10 cellular contexts compared by ENCODE assay signal in genomic region chr5:127040779-127041520, GRCh38. TPM values are rescaled to one million over a fixed set of nuclear protein-coding genes. Genes with fewer than 3 reads are reported as not detected.
DNase-seq lines count a peak whose midpoint lies in the region; TF ChIP-seq lines count a peak whose summit lies in the region.
"Had no signal": no experiment of that assay in that cellular context is flagged by ENCODE, and none has a peak within 500 bp of the region (broad histone marks: within the 10 kb centered on the region; RNA-seq: fewer than 3 reads in every experiment).

No MANE protein-coding gene starts in this region.

- no peaks in the 10 kb centered on the region for H3K27me3 Mint-ChIP-seq in CD8-positive, alpha-beta memory T cell

- no peak overlapping the region for H3K27ac Mint-ChIP-seq in CD8-positive, alpha-beta memory T cell

- no peaks in the 10 kb centered on the region for H4K20me1 ChIP-seq in BLaER1 treated with 17β-estradiol and CSF1 and Interleukin-3, amounts not matched to agents 10 nM and 100 nM

- H3K27ac ChIP-seq in BLaER1 treated with 17β-estradiol and CSF1 and Interleukin-3, amounts not matched to agents 10 nM and 100 nM = no peak overlapping the region
- no peak overlapping the region for H3K27ac ChIP-seq in brain microvascular endothelial cell
- no peak overlapping the region for H3K27ac ChIP-seq in CD8-positive, alpha-beta memory T cell (ENCODE audit: low read depth, low read length)
- H3K27ac ChIP-seq: SK-N-MC had no signal

- POLR2A ChIA-PET in CD8-positive, alpha-beta memory T cell (lab: Charles Lee) = no interaction called here

- H3K4me1 ChIP-seq in BLaER1 treated with 17β-estradiol and CSF1 and Interleukin-3, amounts not matched to agents 10 nM and 100 nM = peaks cover 9 to 31% (median 18%) of the 10 kb centered on the region in 10 experiments; a peak in 18 of 20 replicates
- no peaks in the 10 kb centered on the region for H3K4me1 ChIP-seq in CD8-positive, alpha-beta memory T cell (ENCODE audit: insufficient read depth, low read length)

- H3K9ac ChIP-seq in BLaER1 treated with 17β-estradiol and CSF1 and Interleukin-3, amounts not matched to agents 10 nM and 100 nM = no peak overlapping the region

- peak; percentile 91 to 97 for DNase-seq in NCI-H187 (lab: John Stamatoyannopoulos, UW)
- peak; percentile 28 for DNase-seq in brain microvascular endothelial cell
- peak; percentile 41 for DNase-seq in kidney epithelial cell (ENCODE audit: low read depth)
- no peak for DNase-seq in stimulated activated CD4-positive, alpha-beta T cell treated with anti-CD3 and anti-CD28 coated beads, Interleukin-12 subunit alpha, Interleukin-12 subunit beta, amount 100 ng/mL, for 4 hours
- no peak for DNase-seq in CD8-positive, alpha-beta memory T cell
- no peak for DNase-seq in OCI-M2 (lab: John Stamatoyannopoulos, UW; ENCODE audit: unreplicated experiment)
- DNase-seq in COR-L47 (lab: John Stamatoyannopoulos, UW) = no peak
- DNase-seq: stimulated activated CD4-positive, alpha-beta T cell treated with anti-CD3 and anti-CD28 coated beads, Interleukin-4, amount 100 ng/mL, for 24 hours had no signal

- H3K4me3 ChIP-seq in BLaER1 treated with 17β-estradiol and CSF1 and Interleukin-3, amounts not matched to agents 10 nM and 100 nM = no peak overlapping the region
- H3K4me3 ChIP-seq in brain microvascular endothelial cell (ENCODE audit: low read depth, low read length) = no peak overlapping the region
- no peak overlapping the region for H3K4me3 ChIP-seq in kidney epithelial cell (ENCODE audit: low read depth, low read length)
- no peak overlapping the region for H3K4me3 ChIP-seq in CD8-positive, alpha-beta memory T cell (ENCODE audit: low read length)
- H3K4me3 ChIP-seq: SK-N-MC had no signal

- TF ChIP-seq CTCF in brain microvascular endothelial cell (IDR thresholded peaks at IDR 0.05; ENCODE audit: low read depth, low read length, missing control alignments) = no peak
- no peak for TF ChIP-seq CTCF in kidney epithelial cell (IDR thresholded peaks at IDR 0.05; ENCODE audit: insufficient read depth, low read length, poor library complexity, severe bottlenecking)

- in situ Hi-C loops in brain microvascular endothelial cell (cut with HindIII; ENCODE audit: low pct_ligation_motif_present, low sequenced_read_pairs) = no loop called here

- H3K9me3 ChIP-seq in BLaER1 treated with 17β-estradiol and CSF1 and Interleukin-3, amounts not matched to agents 10 nM and 100 nM (replicated peaks in 1 of 11) = no peaks in the 10 kb centered on the region
- H3K9me3 ChIP-seq in CD8-positive, alpha-beta memory T cell (ENCODE audit: low read length) = no peaks in the 10 kb centered on the region

- CTCF ChIA-PET in CD8-positive, alpha-beta memory T cell (lab: Charles Lee) = interaction anchor here (1.2 kb wide), 1 partner anchor 21 kb away, joined by 3 read pairs; no protein-coding TSS in a partner anchor

- H3K4me2 ChIP-seq in BLaER1 treated with 17β-estradiol and CSF1 and Interleukin-3, amounts not matched to agents 10 nM and 100 nM = peak overlapping the region in 10 of 11 experiments; percentile 22 to 60 (median 38); a peak in 19 of 22 replicates

- no peaks in the 10 kb centered on the region for H3K36me3 ChIP-seq in BLaER1 treated with 17β-estradiol and CSF1 and Interleukin-3, amounts not matched to agents 10 nM and 100 nM
- H3K36me3 ChIP-seq in brain microvascular endothelial cell (replicated peaks) (no peaks in the 10 kb centered on the region), kidney epithelial cell (ENCODE audit: control insufficient read depth, insufficient read depth, low read length) (no peaks in the 10 kb centered on the region)
- H3K36me3 ChIP-seq in CD8-positive, alpha-beta memory T cell (ENCODE audit: insufficient read depth, low read length) = no peaks in the 10 kb centered on the region

- H3K36me3 Mint-ChIP-seq in CD8-positive, alpha-beta memory T cell = no peaks in the 10 kb centered on the region

- no peak overlapping the region for H3K4me3 Mint-ChIP-seq in CD8-positive, alpha-beta memory T cell

- no peaks in the 10 kb centered on the region for H3K27me3 ChIP-seq in BLaER1 treated with 17β-estradiol and CSF1 and Interleukin-3, amounts not matched to agents 10 nM and 100 nM
- H3K27me3 ChIP-seq in brain microvascular endothelial cell (replicated peaks) = no peaks in the 10 kb centered on the region
- H3K27me3 ChIP-seq in kidney epithelial cell (ENCODE audit: control insufficient read depth, insufficient read depth, low read length) = no peaks in the 10 kb centered on the region
- H3K27me3 ChIP-seq in CD8-positive, alpha-beta memory T cell (ENCODE audit: insufficient read depth, low read length, poor library complexity, severe bottlenecking) = no peaks in the 10 kb centered on the region

- no peaks in the 10 kb centered on the region for H3K4me1 Mint-ChIP-seq in CD8-positive, alpha-beta memory T cell

- no peaks in the 10 kb centered on the region for H3K9me3 Mint-ChIP-seq in CD8-positive, alpha-beta memory T cell

RNA-seq across cellular contexts. Expression of gene MARCHF3, which starts 10.6 kb away (rescaled TPM):
- total RNA-seq in kidney epithelial cell = 0.46 and 2.2 TPM in 2 replicates
- total RNA-seq in CD8-positive, alpha-beta memory T cell = 1 to 10 TPM; 1.9 to 2.9 TPM
- polyA plus RNA-seq in CD8-positive, alpha-beta memory T cell = 2.5 TPM

RNA-seq across cellular contexts. Expression of gene C5orf63, which starts 32.4 kb away (rescaled TPM):
- total RNA-seq in kidney epithelial cell = 2.9 and 4.0 TPM in 2 replicates
- total RNA-seq in CD8-positive, alpha-beta memory T cell = 10 to 100 TPM in 1 of 2 experiments, 1 to 10 TPM in 1; 10.0 to 11.9 TPM
- 5.2 TPM for polyA plus RNA-seq in CD8-positive, alpha-beta memory T cell

Comparison
In these comparisons a context has a peak if more than half of its experiments do, and no peak if none do; other contexts are left out.
1. DNase-seq: peak in NCI-H187 (2 of 2), brain microvascular endothelial cell (single experiment) and kidney epithelial cell (single experiment); none in stimulated activated CD4-positive, alpha-beta T cell treated with anti-CD3 and anti-CD28 coated beads, Interleukin-12 subunit alpha, Interleukin-12 subunit beta, amount 100 ng/mL, for 4 hours (single experiment), CD8-positive, alpha-beta memory T cell (0 of 5), OCI-M2 (single experiment) and COR-L47 (single experiment).